25 cellular contexts compared by ENCODE assay signal in genomic region chr1:27086026-27086425, GRCh38.
"Had no signal": no experiment of that assay in that cellular context is flagged by ENCODE, and none has a peak within 500 bp of the region (broad histone marks: within the 10 kb centered on the region; RNA-seq: fewer than 3 reads in every experiment).

No MANE protein-coding gene starts in this region.

- H3K27ac ChIP-seq: adrenal gland, ascending aorta, brain microvascular endothelial cell, dorsolateral prefrontal cortex, hepatocyte, pancreas, psoas muscle, right atrium auricular region, spleen, thyroid gland, upper lobe of right lung had no signal

- H3K9me3 Mint-ChIP-seq: activated naive CD4-positive, alpha-beta T cell treated with anti-CD3 and anti-CD28 coated beads, Interleukin-2, amount 50 U/mL, for 24 hours; stimulated activated naive CD8-positive, alpha-beta T cell treated with anti-CD3 and anti-CD28 coated beads, Interleukin-15, Interleukin-2, amounts not matched to agents 100 ng/mL and 50 ng/mL, for 24 hours had no signal

- H3K27me3 Mint-ChIP-seq: activated CD4-positive, alpha-beta T cell treated with anti-CD3 and anti-CD28 coated beads for 36 hours; activated naive CD4-positive, alpha-beta T cell treated with anti-CD3 and anti-CD28 coated beads, Interleukin-2, amount 50 U/mL, for 24 hours; stimulated activated naive CD8-positive, alpha-beta T cell treated with anti-CD3 and anti-CD28 coated beads, Interleukin-15, Interleukin-2, amounts not matched to agents 100 ng/mL and 50 ng/mL, for 24 hours had no signal

- H3K27ac Mint-ChIP-seq: activated CD4-positive, alpha-beta T cell treated with anti-CD3 and anti-CD28 coated beads for 36 hours; activated naive CD4-positive, alpha-beta T cell treated with anti-CD3 and anti-CD28 coated beads, Interleukin-2, amount 50 U/mL, for 24 hours; nephron; stimulated activated naive CD8-positive, alpha-beta T cell treated with anti-CD3 and anti-CD28 coated beads, Interleukin-15, Interleukin-2, amounts not matched to agents 100 ng/mL and 50 ng/mL, for 24 hours had no signal

- DNase-seq: activated CD4-positive, alpha-beta T cell treated with anti-CD3 and anti-CD28 coated beads for 36 hours; activated CD4-positive, alpha-beta T cell treated with anti-CD3 and anti-CD28 coated beads, Interleukin-2, amount 50 U/mL, for 48 hours; activated gamma-delta T cell treated with Interleukin-2 at 50 U/mL for 16 hours; activated T-cell treated with anti-CD3 and anti-CD28 coated beads, Interleukin-2, amount 50 U/mL, for 1 hour; adrenal gland; brain microvascular endothelial cell; caudate nucleus; dorsolateral prefrontal cortex; effector memory CD8-positive, alpha-beta T cell; foreskin melanocyte; glutamatergic neuron; pancreas; psoas muscle; spleen; stimulated activated CD4-positive, alpha-beta T cell treated with anti-CD3 and anti-CD28 coated beads, Interleukin-4, amount 100 ng/mL, for 24 hours; substantia nigra; T-helper 1 cell; thyroid gland; upper lobe of right lung had no signal

- H3K4me3 Mint-ChIP-seq: activated CD4-positive, alpha-beta T cell treated with anti-CD3 and anti-CD28 coated beads for 36 hours; activated naive CD4-positive, alpha-beta T cell treated with anti-CD3 and anti-CD28 coated beads, Interleukin-2, amount 50 U/mL, for 24 hours; nephron; stimulated activated naive CD8-positive, alpha-beta T cell treated with anti-CD3 and anti-CD28 coated beads, Interleukin-15, Interleukin-2, amounts not matched to agents 100 ng/mL and 50 ng/mL, for 24 hours had no signal

- ATAC-seq: activated CD4-positive, alpha-beta T cell treated with anti-CD3 and anti-CD28 coated beads for 36 hours; effector memory CD8-positive, alpha-beta T cell; pancreas; psoas muscle had no signal

- H3K4me1 ChIP-seq: adrenal gland, ascending aorta, pancreas, psoas muscle, right atrium auricular region, spleen, thyroid gland, upper lobe of right lung had no signal

- H3K4me1 Mint-ChIP-seq: nephron had no signal

- H3K9me3 ChIP-seq: adrenal gland, pancreas, thyroid gland, upper lobe of right lung had no signal

- H3K36me3 Mint-ChIP-seq: activated naive CD4-positive, alpha-beta T cell treated with anti-CD3 and anti-CD28 coated beads, Interleukin-2, amount 50 U/mL, for 24 hours had no signal

- H3K4me2 ChIP-seq: hepatocyte had no signal

- H3K4me3 ChIP-seq: adrenal gland, ascending aorta, dorsolateral prefrontal cortex, hepatocyte, pancreas, psoas muscle, right atrium auricular region, spleen, thyroid gland, upper lobe of right lung had no signal

- H3K27me3 ChIP-seq: adrenal gland, ascending aorta, brain microvascular endothelial cell, hepatocyte, pancreas, right atrium auricular region, spleen, thyroid gland, upper lobe of right lung had no signal

- H3K36me3 ChIP-seq: adrenal gland, ascending aorta, brain microvascular endothelial cell, pancreas, right atrium auricular region, spleen, thyroid gland, upper lobe of right lung had no signal

- H3K79me2 ChIP-seq: hepatocyte had no signal
